In the genomic region with DNA sequence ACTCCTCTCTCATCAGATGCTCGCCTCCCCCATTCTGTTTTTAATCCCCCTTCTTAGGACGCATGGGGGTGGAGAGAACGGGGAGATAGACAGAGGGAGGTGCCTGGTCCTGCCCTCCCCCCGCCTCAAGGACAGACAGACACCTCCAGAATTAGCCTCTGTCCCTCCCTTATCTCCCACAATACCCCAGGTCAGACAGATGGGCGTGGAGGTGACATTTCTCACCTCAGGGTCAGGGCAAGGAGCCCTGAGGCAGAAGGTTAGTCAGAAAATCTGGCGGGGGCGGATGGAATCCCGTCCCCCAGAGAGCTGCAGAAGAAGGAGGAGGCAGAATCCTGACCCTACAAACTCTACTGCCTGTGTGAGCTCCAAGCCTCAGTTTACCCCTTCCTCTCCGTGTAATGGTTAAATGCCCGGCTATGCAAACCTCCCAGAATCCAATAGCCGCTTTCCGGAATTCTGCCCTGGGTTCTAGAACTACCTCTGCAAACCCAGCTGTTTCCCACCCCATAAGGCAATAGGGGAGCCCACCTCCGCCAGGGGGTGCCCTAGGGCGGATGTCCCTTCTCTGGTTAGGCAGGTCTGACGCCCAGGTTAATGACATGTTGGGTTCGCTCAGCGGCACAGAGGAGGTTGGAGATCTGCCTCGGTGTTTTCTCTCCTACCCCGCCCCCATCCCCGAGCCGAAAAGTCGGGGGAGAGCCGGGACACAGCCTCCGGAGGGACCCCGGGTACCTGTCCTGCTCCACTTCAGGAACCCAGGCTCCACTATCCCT, we compare ENCODE assay signal across 2 cellular contexts.
A peak's percentile ranks its signal among the peaks of the same experiment; 100 is the strongest.
TF ChIP-seq lines count a peak whose summit lies in the region.

No MANE protein-coding gene starts in this region.

TF ChIP-seq in HEK293T, 16 proteins besides CTCF, POLR2A, EP300 and RAD21:
- no peak for TF ChIP-seq FOXM1 (IDR thresholded peaks at IDR 0.05; ENCODE audit: borderline replicate concordance)
- TF ChIP-seq ARNT (IDR thresholded peaks at IDR 0.05) = no peak
- TF ChIP-seq HDGF (IDR thresholded peaks at IDR 0.05; ENCODE audit: borderline replicate concordance) = no peak
- TF ChIP-seq SP1 (IDR thresholded peaks at IDR 0.05) = no peak
- TF ChIP-seq, protein P1, sequence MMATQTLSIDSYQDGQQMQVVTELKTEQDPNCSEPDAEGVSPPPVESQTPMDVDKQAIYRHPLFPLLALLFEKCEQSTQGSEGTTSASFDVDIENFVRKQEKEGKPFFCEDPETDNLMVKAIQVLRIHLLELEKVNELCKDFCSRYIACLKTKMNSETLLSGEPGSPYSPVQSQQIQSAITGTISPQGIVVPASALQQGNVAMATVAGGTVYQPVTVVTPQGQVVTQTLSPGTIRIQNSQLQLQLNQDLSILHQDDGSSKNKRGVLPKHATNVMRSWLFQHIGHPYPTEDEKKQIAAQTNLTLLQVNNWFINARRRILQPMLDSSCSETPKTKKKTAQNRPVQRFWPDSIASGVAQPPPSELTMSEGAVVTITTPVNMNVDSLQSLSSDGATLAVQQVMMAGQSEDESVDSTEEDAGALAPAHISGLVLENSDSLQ (IDR thresholded peaks at IDR 0.05) = no peak
- no peak for TF ChIP-seq SUZ12 (IDR thresholded peaks at IDR 0.05)
- TF ChIP-seq TARDBP (IDR thresholded peaks at IDR 0.05) = no peak
- TF ChIP-seq LEF1 (IDR thresholded peaks at IDR 0.05; ENCODE audit: borderline replicate concordance) = no peak
- TF ChIP-seq FOXA1 (IDR thresholded peaks at IDR 0.05) = no peak
- no peak for TF ChIP-seq ELF4 (IDR thresholded peaks at IDR 0.05)
- no peak for TF ChIP-seq L3MBTL2 (conservative IDR thresholded peaks at IDR 0.05)
- TF ChIP-seq BHLHE40 (IDR thresholded peaks at IDR 0.05; ENCODE audit: borderline replicate concordance) = no peak
- TF ChIP-seq NFRKB (IDR thresholded peaks at IDR 0.05) = no peak
- no peak for TF ChIP-seq CTBP1 (IDR thresholded peaks at IDR 0.05; ENCODE audit: borderline replicate concordance)
- no peak for TF ChIP-seq FOXK2 (IDR thresholded peaks at IDR 0.05)

TF ChIP-seq in GM12878, 131 proteins besides CTCF, POLR2A, EP300 and RAD21 (continues in another document):
- TF ChIP-seq SMAD5 (IDR thresholded peaks at IDR 0.05; ENCODE audit: low read depth) = no peak
- TF ChIP-seq, protein P2, sequence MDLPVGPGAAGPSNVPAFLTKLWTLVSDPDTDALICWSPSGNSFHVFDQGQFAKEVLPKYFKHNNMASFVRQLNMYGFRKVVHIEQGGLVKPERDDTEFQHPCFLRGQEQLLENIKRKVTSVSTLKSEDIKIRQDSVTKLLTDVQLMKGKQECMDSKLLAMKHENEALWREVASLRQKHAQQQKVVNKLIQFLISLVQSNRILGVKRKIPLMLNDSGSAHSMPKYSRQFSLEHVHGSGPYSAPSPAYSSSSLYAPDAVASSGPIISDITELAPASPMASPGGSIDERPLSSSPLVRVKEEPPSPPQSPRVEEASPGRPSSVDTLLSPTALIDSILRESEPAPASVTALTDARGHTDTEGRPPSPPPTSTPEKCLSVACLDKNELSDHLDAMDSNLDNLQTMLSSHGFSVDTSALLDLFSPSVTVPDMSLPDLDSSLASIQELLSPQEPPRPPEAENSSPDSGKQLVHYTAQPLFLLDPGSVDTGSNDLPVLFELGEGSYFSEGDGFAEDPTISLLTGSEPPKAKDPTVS (IDR thresholded peaks at IDR 0.05; ENCODE audit: low read depth, low read length) = no peak
- TF ChIP-seq, protein P3, sequence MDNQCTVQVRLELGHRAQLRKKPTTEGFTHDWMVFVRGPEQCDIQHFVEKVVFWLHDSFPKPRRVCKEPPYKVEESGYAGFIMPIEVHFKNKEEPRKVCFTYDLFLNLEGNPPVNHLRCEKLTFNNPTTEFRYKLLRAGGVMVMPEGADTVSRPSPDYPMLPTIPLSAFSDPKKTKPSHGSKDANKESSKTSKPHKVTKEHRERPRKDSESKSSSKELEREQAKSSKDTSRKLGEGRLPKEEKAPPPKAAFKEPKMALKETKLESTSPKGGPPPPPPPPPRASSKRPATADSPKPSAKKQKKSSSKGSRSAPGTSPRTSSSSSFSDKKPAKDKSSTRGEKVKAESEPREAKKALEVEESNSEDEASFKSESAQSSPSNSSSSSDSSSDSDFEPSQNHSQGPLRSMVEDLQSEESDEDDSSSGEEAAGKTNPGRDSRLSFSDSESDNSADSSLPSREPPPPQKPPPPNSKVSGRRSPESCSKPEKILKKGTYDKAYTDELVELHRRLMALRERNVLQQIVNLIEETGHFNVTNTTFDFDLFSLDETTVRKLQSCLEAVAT (IDR thresholded peaks at IDR 0.05) = no peak
- TF ChIP-seq, protein P4, sequence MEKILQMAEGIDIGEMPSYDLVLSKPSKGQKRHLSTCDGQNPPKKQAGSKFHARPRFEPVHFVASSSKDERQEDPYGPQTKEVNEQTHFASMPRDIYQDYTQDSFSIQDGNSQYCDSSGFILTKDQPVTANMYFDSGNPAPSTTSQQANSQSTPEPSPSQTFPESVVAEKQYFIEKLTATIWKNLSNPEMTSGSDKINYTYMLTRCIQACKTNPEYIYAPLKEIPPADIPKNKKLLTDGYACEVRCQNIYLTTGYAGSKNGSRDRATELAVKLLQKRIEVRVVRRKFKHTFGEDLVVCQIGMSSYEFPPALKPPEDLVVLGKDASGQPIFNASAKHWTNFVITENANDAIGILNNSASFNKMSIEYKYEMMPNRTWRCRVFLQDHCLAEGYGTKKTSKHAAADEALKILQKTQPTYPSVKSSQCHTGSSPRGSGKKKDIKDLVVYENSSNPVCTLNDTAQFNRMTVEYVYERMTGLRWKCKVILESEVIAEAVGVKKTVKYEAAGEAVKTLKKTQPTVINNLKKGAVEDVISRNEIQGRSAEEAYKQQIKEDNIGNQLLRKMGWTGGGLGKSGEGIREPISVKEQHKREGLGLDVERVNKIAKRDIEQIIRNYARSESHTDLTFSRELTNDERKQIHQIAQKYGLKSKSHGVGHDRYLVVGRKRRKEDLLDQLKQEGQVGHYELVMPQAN (conservative IDR thresholded peaks at IDR 0.05) = peak; percentile 36; the same call in 1 of the 2 replicates
- TF ChIP-seq GATAD2B (conservative IDR thresholded peaks at IDR 0.05; ENCODE audit: low read depth) = no peak
- TF ChIP-seq CEBPB (IDR thresholded peaks at IDR 0.05; ENCODE audit: borderline replicate concordance in 1 of 2, low read depth in 2 of 2, low read length in 2 of 2) = no peak
- TF ChIP-seq, protein P5, sequence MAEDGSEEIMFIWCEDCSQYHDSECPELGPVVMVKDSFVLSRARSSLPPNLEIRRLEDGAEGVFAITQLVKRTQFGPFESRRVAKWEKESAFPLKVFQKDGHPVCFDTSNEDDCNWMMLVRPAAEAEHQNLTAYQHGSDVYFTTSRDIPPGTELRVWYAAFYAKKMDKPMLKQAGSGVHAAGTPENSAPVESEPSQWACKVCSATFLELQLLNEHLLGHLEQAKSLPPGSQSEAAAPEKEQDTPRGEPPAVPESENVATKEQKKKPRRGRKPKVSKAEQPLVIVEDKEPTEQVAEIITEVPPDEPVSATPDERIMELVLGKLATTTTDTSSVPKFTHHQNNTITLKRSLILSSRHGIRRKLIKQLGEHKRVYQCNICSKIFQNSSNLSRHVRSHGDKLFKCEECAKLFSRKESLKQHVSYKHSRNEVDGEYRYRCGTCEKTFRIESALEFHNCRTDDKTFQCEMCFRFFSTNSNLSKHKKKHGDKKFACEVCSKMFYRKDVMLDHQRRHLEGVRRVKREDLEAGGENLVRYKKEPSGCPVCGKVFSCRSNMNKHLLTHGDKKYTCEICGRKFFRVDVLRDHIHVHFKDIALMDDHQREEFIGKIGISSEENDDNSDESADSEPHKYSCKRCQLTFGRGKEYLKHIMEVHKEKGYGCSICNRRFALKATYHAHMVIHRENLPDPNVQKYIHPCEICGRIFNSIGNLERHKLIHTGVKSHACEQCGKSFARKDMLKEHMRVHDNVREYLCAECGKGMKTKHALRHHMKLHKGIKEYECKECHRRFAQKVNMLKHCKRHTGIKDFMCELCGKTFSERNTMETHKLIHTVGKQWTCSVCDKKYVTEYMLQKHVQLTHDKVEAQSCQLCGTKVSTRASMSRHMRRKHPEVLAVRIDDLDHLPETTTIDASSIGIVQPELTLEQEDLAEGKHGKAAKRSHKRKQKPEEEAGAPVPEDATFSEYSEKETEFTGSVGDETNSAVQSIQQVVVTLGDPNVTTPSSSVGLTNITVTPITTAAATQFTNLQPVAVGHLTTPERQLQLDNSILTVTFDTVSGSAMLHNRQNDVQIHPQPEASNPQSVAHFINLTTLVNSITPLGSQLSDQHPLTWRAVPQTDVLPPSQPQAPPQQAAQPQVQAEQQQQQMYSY (CRISPR knock-in tag; IDR thresholded peaks at IDR 0.05) = no peak
- TF ChIP-seq NFXL1 (IDR thresholded peaks at IDR 0.05; ENCODE audit: borderline replicate concordance) = no peak
- TF ChIP-seq TCF7 (IDR thresholded peaks at IDR 0.05; ENCODE audit: borderline replicate concordance) = no peak
- TF ChIP-seq, protein P6, sequence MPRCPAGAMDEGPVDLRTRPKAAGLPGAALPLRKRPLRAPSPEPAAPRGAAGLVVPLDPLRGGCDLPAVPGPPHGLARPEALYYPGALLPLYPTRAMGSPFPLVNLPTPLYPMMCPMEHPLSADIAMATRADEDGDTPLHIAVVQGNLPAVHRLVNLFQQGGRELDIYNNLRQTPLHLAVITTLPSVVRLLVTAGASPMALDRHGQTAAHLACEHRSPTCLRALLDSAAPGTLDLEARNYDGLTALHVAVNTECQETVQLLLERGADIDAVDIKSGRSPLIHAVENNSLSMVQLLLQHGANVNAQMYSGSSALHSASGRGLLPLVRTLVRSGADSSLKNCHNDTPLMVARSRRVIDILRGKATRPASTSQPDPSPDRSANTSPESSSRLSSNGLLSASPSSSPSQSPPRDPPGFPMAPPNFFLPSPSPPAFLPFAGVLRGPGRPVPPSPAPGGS (IDR thresholded peaks at IDR 0.05; ENCODE audit: borderline replicate concordance, insufficient read depth, low read depth, low read length, poor library complexity, severe bottlenecking) = no peak
- peak; percentile 38; the same call in 1 of the 2 replicates for TF ChIP-seq YY1 (IDR thresholded peaks at IDR 0.05; ENCODE audit: low read depth, low read length)
- TF ChIP-seq ETV6 (conservative IDR thresholded peaks at IDR 0.05 in 1 of 2, IDR thresholded peaks at IDR 0.05 in 1 of 2; ENCODE audit: borderline replicate concordance in 1 of 2, low read depth in 1 of 2) = no peak
- TF ChIP-seq PML (IDR thresholded peaks at IDR 0.05; ENCODE audit: low read length) = no peak
- TF ChIP-seq CBFB (IDR thresholded peaks at IDR 0.05; ENCODE audit: low read depth) = no peak
- no peak for TF ChIP-seq PAX5 (IDR thresholded peaks at IDR 0.05; ENCODE audit: borderline replicate concordance, low read depth, low read length)
- no peak for TF ChIP-seq RB1 (IDR thresholded peaks at IDR 0.05; ENCODE audit: borderline replicate concordance)
- TF ChIP-seq, protein P7, sequence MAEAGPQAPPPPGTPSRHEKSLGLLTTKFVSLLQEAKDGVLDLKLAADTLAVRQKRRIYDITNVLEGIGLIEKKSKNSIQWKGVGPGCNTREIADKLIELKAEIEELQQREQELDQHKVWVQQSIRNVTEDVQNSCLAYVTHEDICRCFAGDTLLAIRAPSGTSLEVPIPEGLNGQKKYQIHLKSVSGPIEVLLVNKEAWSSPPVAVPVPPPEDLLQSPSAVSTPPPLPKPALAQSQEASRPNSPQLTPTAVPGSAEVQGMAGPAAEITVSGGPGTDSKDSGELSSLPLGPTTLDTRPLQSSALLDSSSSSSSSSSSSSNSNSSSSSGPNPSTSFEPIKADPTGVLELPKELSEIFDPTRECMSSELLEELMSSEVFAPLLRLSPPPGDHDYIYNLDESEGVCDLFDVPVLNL (IDR thresholded peaks at IDR 0.05; ENCODE audit: low read depth, low read length) = no peak
- peak; percentile 63; the same call in 1 of the 2 replicates for TF ChIP-seq SMC3 (IDR thresholded peaks at IDR 0.05; ENCODE audit: borderline replicate concordance, low read length)
- TF ChIP-seq ZNF384 (IDR thresholded peaks at IDR 0.05; ENCODE audit: borderline replicate concordance, low read depth, low read length) = no peak
- TF ChIP-seq NBN (IDR thresholded peaks at IDR 0.05) = 0 out of 2 replicates have a peak, but pooled peaks have one; percentile 11
- TF ChIP-seq SMARCA5 (IDR thresholded peaks at IDR 0.05) = peak; percentile 68; the same call in 1 of the 2 replicates
- no peak for TF ChIP-seq BMI1 (IDR thresholded peaks at IDR 0.05; ENCODE audit: borderline replicate concordance)
- TF ChIP-seq CHD1 (IDR thresholded peaks at IDR 0.05; ENCODE audit: low read depth, low read length) = no peak
- TF ChIP-seq CBX3 (IDR thresholded peaks at IDR 0.05; ENCODE audit: borderline replicate concordance, low read depth) = no peak
- no peak for TF ChIP-seq NFIC (IDR thresholded peaks at IDR 0.05; ENCODE audit: low read depth, low read length)
- TF ChIP-seq MXI1 (IDR thresholded peaks at IDR 0.05; ENCODE audit: low read depth, low read length) = no peak
- TF ChIP-seq SIN3A (IDR thresholded peaks at IDR 0.05; ENCODE audit: low read depth, low read length) = no peak; the same call in 1 of the 2 replicates
- no peak; the same call in 1 of the 2 replicates for TF ChIP-seq POLR2AphosphoS2 (IDR thresholded peaks at IDR 0.05; ENCODE audit: low read depth, low read length)
- TF ChIP-seq FOXK2 (IDR thresholded peaks at IDR 0.05) = no peak
- TF ChIP-seq NR2F1 (conservative IDR thresholded peaks at IDR 0.05) = peak; percentile 81; the same call in 1 of the 2 replicates
- no peak for TF ChIP-seq NRF1 (conservative IDR thresholded peaks at IDR 0.05; ENCODE audit: low read depth, low read length)
- 0 out of 2 replicates have a peak, but pooled peaks have one; percentile 15 for TF ChIP-seq TCF12 (IDR thresholded peaks at IDR 0.05; ENCODE audit: low read depth, low read length)
- peak; percentile 3 to 50; a peak in 1 of 4 replicates for TF ChIP-seq SRF (IDR thresholded peaks at IDR 0.05; ENCODE audit: low read depth in 2 of 2, low read length in 2 of 2)
- TF ChIP-seq WRNIP1 (IDR thresholded peaks at IDR 0.05; ENCODE audit: borderline replicate concordance, low read depth, low read length) = no peak
- no peak for TF ChIP-seq PAX8 (IDR thresholded peaks at IDR 0.05)
- TF ChIP-seq BCL11A (IDR thresholded peaks at IDR 0.05; ENCODE audit: low read depth, low read length) = no peak
- no peak for TF ChIP-seq FOXM1 (IDR thresholded peaks at IDR 0.05; ENCODE audit: low read depth, low read length)
- TF ChIP-seq MEF2B (IDR thresholded peaks at IDR 0.05; ENCODE audit: partially characterized antibody, poor library complexity, severe bottlenecking) = no peak
- TF ChIP-seq DPF2 (IDR thresholded peaks at IDR 0.05) = 0 out of 2 replicates have a peak, but pooled peaks have one; percentile 24
- TF ChIP-seq, protein P8, sequence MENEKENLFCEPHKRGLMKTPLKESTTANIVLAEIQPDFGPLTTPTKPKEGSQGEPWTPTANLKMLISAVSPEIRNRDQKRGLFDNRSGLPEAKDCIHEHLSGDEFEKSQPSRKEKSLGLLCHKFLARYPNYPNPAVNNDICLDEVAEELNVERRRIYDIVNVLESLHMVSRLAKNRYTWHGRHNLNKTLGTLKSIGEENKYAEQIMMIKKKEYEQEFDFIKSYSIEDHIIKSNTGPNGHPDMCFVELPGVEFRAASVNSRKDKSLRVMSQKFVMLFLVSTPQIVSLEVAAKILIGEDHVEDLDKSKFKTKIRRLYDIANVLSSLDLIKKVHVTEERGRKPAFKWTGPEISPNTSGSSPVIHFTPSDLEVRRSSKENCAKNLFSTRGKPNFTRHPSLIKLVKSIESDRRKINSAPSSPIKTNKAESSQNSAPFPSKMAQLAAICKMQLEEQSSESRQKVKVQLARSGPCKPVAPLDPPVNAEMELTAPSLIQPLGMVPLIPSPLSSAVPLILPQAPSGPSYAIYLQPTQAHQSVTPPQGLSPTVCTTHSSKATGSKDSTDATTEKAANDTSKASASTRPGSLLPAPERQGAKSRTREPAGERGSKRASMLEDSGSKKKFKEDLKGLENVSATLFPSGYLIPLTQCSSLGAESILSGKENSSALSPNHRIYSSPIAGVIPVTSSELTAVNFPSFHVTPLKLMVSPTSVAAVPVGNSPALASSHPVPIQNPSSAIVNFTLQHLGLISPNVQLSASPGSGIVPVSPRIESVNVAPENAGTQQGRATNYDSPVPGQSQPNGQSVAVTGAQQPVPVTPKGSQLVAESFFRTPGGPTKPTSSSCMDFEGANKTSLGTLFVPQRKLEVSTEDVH (IDR thresholded peaks at IDR 0.05; ENCODE audit: low read depth, partially characterized antibody) = no peak
- TF ChIP-seq KLF5 (IDR thresholded peaks at IDR 0.05; ENCODE audit: partially characterized antibody) = no peak
- TF ChIP-seq EED (IDR thresholded peaks at IDR 0.05; ENCODE audit: low read depth) = no peak
